In genomic region chr16:84925773-84926372, GRCh38 we compare ENCODE assay signal across 17 cellular contexts.
DNase-seq lines count a peak whose midpoint lies in the region; ATAC-seq and TF ChIP-seq lines count a peak whose summit lies in the region.
"Had no signal": no experiment of that assay in that cellular context is flagged by ENCODE, and none has a peak within 500 bp of the region (broad histone marks: within the 10 kb centered on the region; RNA-seq: fewer than 3 reads in every experiment).

No MANE protein-coding gene starts in this region.

- TF ChIP-seq EP300 in gastroesophageal sphincter (IDR thresholded peaks at IDR 0.05) = no peak

- H3K27ac ChIP-seq in left ventricle myocardium inferior (replicated peaks) = peak overlapping the region; percentile 93
- peak overlapping the region in 4 of 10 donors; percentile 36 to 81 (median 77) for H3K27ac ChIP-seq in heart right ventricle
- H3K27ac ChIP-seq in endodermal cell (ENCODE audit: low read depth, low read length) = no peak overlapping the region
- H3K27ac ChIP-seq in osteoblast (ENCODE audit: low read depth, low read length) = no peak overlapping the region
- peak overlapping the region in 1 of 4 donors; percentile 80 for H3K27ac ChIP-seq in gastroesophageal sphincter
- H3K27ac ChIP-seq: HL-60, Peyer's patch, SJCRH30 had no signal

- H3K4me3 Mint-ChIP-seq in endodermal cell = no peak overlapping the region
- H3K4me3 Mint-ChIP-seq in natural killer cell treated with Interleukin-12 subunit alpha and Interleukin-12 subunit beta and Interleukin-15 and Interleukin-18, amount 100 ng/mL, for 72 hours = no peak overlapping the region
- H3K4me3 Mint-ChIP-seq: CD8-positive, alpha-beta T cell had no signal

- TF ChIP-seq POLR2A in gastroesophageal sphincter (IDR thresholded peaks at IDR 0.05) = no peak

- DNase-seq in left ventricle myocardium inferior = no peak
- no peak for DNase-seq in heart right ventricle
- no peak for DNase-seq in endodermal cell
- peak; percentile 43 for DNase-seq in osteoblast (ENCODE audit: insufficient read length, low spot score, missing footprints)
- DNase-seq in natural killer cell treated with Interleukin-12 subunit alpha and Interleukin-12 subunit beta and Interleukin-15 and Interleukin-18, amount 100 ng/mL, for 72 hours (ENCODE audit: low spot score) = no peak
- DNase-seq in posterior vena cava (ENCODE audit: low spot score) = no peak
- DNase-seq: 8988T, NCI-H2081, NCI-H2171, NCI-H524 treated with DMSO at 0.1 percent for 48 hours had no signal

- no peaks in the 10 kb centered on the region for H3K9me3 ChIP-seq in left ventricle myocardium inferior (replicated peaks)
- no peaks in the 10 kb centered on the region for H3K9me3 ChIP-seq in heart right ventricle
- no peaks in the 10 kb centered on the region for H3K9me3 ChIP-seq in endodermal cell (ENCODE audit: control insufficient read depth, low read length)
- no peaks in the 10 kb centered on the region for H3K9me3 ChIP-seq in osteoblast (ENCODE audit: low read depth, low read length)
- no peaks in the 10 kb centered on the region for H3K9me3 ChIP-seq in gastroesophageal sphincter
- H3K9me3 ChIP-seq: HAP-1, Peyer's patch, SJCRH30 had no signal

- intact Hi-C loops in left ventricle myocardium inferior (cut with micrococcal nuclease) (no loop called here), heart right ventricle (cut with DNase I) (loop anchor here in 7 of 10 donors (1.0 to 5.0 kb wide), 5 partner anchors 26 to 46 kb away; no protein-coding TSS in a partner anchor), posterior vena cava (cut with DNase I) (no loop called here)

- no peak overlapping the region for H2AFZ ChIP-seq in osteoblast (ENCODE audit: low read length)

- no peaks in the 10 kb centered on the region for H4K20me1 ChIP-seq in osteoblast (ENCODE audit: insufficient read depth, low read length)

- no peak overlapping the region for H3K27ac Mint-ChIP-seq in endodermal cell
- no peak overlapping the region for H3K27ac Mint-ChIP-seq in natural killer cell treated with Interleukin-12 subunit alpha and Interleukin-12 subunit beta and Interleukin-15 and Interleukin-18, amount 100 ng/mL, for 72 hours
- H3K27ac Mint-ChIP-seq: CD8-positive, alpha-beta T cell had no signal

- H3K4me2 ChIP-seq in osteoblast (ENCODE audit: insufficient read depth, low read length) = no peak overlapping the region

- no peak overlapping the region for H3K9ac ChIP-seq in endodermal cell (ENCODE audit: extremely low read depth, low read length, poor library complexity, severe bottlenecking)

- H3K27me3 Mint-ChIP-seq in endodermal cell (ENCODE audit: insufficient read depth) = no peaks in the 10 kb centered on the region
- H3K27me3 Mint-ChIP-seq in natural killer cell treated with Interleukin-12 subunit alpha and Interleukin-12 subunit beta and Interleukin-15 and Interleukin-18, amount 100 ng/mL, for 72 hours = no peaks in the 10 kb centered on the region

- ATAC-seq in heart right ventricle = no peak
- ATAC-seq in natural killer cell treated with Interleukin-12 subunit alpha and Interleukin-12 subunit beta and Interleukin-15 and Interleukin-18, amount 100 ng/mL, for 72 hours = no peak
- no peak for ATAC-seq in gastroesophageal sphincter
- ATAC-seq in HG03457 (IDR thresholded peaks at IDR 0.05; ENCODE audit: unreplicated experiment) = no peak

- no peaks in the 10 kb centered on the region for H3K9me3 Mint-ChIP-seq in endodermal cell
- H3K9me3 Mint-ChIP-seq in natural killer cell treated with Interleukin-12 subunit alpha and Interleukin-12 subunit beta and Interleukin-15 and Interleukin-18, amount 100 ng/mL, for 72 hours = no peaks in the 10 kb centered on the region
- H3K9me3 Mint-ChIP-seq: CD8-positive, alpha-beta T cell had no signal

- H3K36me3 ChIP-seq in left ventricle myocardium inferior = no peaks in the 10 kb centered on the region
- H3K36me3 ChIP-seq in heart right ventricle = no peaks in the 10 kb centered on the region
- H3K36me3 ChIP-seq in endodermal cell (ENCODE audit: control insufficient read depth, insufficient read depth, low read length) = no peaks in the 10 kb centered on the region
- H3K36me3 ChIP-seq in osteoblast (ENCODE audit: insufficient read depth, low read length) = no peaks in the 10 kb centered on the region
- H3K36me3 ChIP-seq in gastroesophageal sphincter = no peaks in the 10 kb centered on the region
- H3K36me3 ChIP-seq: HAP-1, Peyer's patch, SJCRH30 had no signal

- no peaks in the 10 kb centered on the region for H3K79me2 ChIP-seq in osteoblast (ENCODE audit: insufficient read depth, low read length)

- H3K27me3 ChIP-seq in left ventricle myocardium inferior (ENCODE audit: low read depth) (no peaks in the 10 kb centered on the region), heart right ventricle (no peaks in the 10 kb centered on the region), endodermal cell (ENCODE audit: control insufficient read depth, insufficient read depth, low read length, poor library complexity, severe bottlenecking) (no peaks in the 10 kb centered on the region), osteoblast (ENCODE audit: insufficient read depth, low read length) (no peaks in the 10 kb centered on the region), gastroesophageal sphincter (no peaks in the 10 kb centered on the region)
- H3K27me3 ChIP-seq: Peyer's patch, SJCRH30 had no signal

- H3K36me3 Mint-ChIP-seq in endodermal cell (ENCODE audit: low read depth) = no peaks in the 10 kb centered on the region
- H3K36me3 Mint-ChIP-seq in natural killer cell treated with Interleukin-12 subunit alpha and Interleukin-12 subunit beta and Interleukin-15 and Interleukin-18, amount 100 ng/mL, for 72 hours = no peaks in the 10 kb centered on the region
- H3K36me3 Mint-ChIP-seq: CD8-positive, alpha-beta T cell had no signal

- peaks cover 7% of the 10 kb centered on the region for H3K4me1 Mint-ChIP-seq in endodermal cell
- peaks cover 0 to 6% of the 10 kb centered on the region in 2 donors for H3K4me1 Mint-ChIP-seq in natural killer cell treated with Interleukin-12 subunit alpha and Interleukin-12 subunit beta and Interleukin-15 and Interleukin-18, amount 100 ng/mL, for 72 hours (ENCODE audit: low read depth in 2 of 2)

- H3K4me3 ChIP-seq in left ventricle myocardium inferior = no peak overlapping the region
- H3K4me3 ChIP-seq in heart right ventricle = no peak overlapping the region
- no peak overlapping the region for H3K4me3 ChIP-seq in endodermal cell (ENCODE audit: low read length)
- H3K4me3 ChIP-seq in osteoblast (ENCODE audit: insufficient read depth, low read length) = no peak overlapping the region
- H3K4me3 ChIP-seq in gastroesophageal sphincter = no peak overlapping the region
- H3K4me3 ChIP-seq: HAP-1, Peyer's patch, SJCRH30 had no signal

- H3K4me1 ChIP-seq in left ventricle myocardium inferior (peaks cover 69% of the 10 kb centered on the region), heart right ventricle (peaks cover 10 to 73% (median 59%) of the 10 kb centered on the region in 9 donors), endodermal cell (ENCODE audit: control insufficient read depth, insufficient read depth, low read length) (peaks cover 2% of the 10 kb centered on the region), osteoblast (ENCODE audit: insufficient read depth, low read length) (peaks cover 3% of the 10 kb centered on the region), gastroesophageal sphincter (peaks cover 0 to 69% (median 36%) of the 10 kb centered on the region in 3 donors)
- H3K4me1 ChIP-seq: HAP-1 had no signal

- 85 to 89% methylated on average over 19 of the region's 19 CpGs for WGBS in heart right ventricle, 2 donors
- 93 to 94% methylated on average over 18 to 19 of the region's 19 CpGs for WGBS in endodermal cell (ENCODE audit: insufficient coverage in 1 of 2, insufficient read length in 1 of 2), 2 experiments
- 61 to 94% methylated on average over 2 to 10 of the region's 19 CpGs for WGBS in gastroesophageal sphincter (ENCODE audit: low coverage in 1 of 2), 2 donors

- TF ChIP-seq CTCF in left ventricle myocardium inferior (IDR thresholded peaks at IDR 0.05; ENCODE audit: borderline replicate concordance) = no peak
- no peak for TF ChIP-seq CTCF in heart right ventricle (IDR thresholded peaks at IDR 0.05)
- TF ChIP-seq CTCF in endodermal cell (conservative IDR thresholded peaks at IDR 0.05) = peak; percentile 34
- TF ChIP-seq CTCF in osteoblast (IDR thresholded peaks at IDR 0.05; ENCODE audit: extremely low read depth, low read depth, low read length) = peak; percentile 9
- TF ChIP-seq CTCF in gastroesophageal sphincter (IDR thresholded peaks at IDR 0.05) = peak in 1 of 4 experiments; percentile 19

Comparison
In these comparisons a context has a peak if more than half of its experiments do, and no peak if none do; other contexts are left out.
1. intact Hi-C loops: an anchor here in heart right ventricle (1.0 to 5.0 kb wide); none called in left ventricle myocardium inferior and posterior vena cava.
2. CTCF ChIP-seq: peak in endodermal cell (single experiment) and osteoblast (single experiment); none in left ventricle myocardium inferior (single experiment) and heart right ventricle (0 of 9).